ENCODE assay signal across 17 cellular contexts in genomic region chr5:178359738-178360137, GRCh38.
DNase-seq lines count a peak whose midpoint lies in the region; ATAC-seq, FAIRE-seq and TF ChIP-seq lines count a peak whose summit lies in the region.
"Had no signal": no experiment of that assay in that cellular context is flagged by ENCODE, and none has a peak within 500 bp of the region (broad histone marks: within the 10 kb centered on the region; RNA-seq: fewer than 3 reads in every experiment).

No MANE protein-coding gene starts in this region.

- H3K4me1 Mint-ChIP-seq in WTC11 (peaks cover 35% of the 10 kb centered on the region), neural progenitor cell (peaks cover 87% of the 10 kb centered on the region)

- H4K20me1 ChIP-seq in neural progenitor cell (ENCODE audit: low read depth), result peaks cover 5% of the 10 kb centered on the region

- H3K27ac Mint-ChIP-seq in WTC11 (0 out of 2 replicates have a peak overlapping the region, but pooled peaks have one; percentile 29), neural progenitor cell (peak overlapping the region; percentile 80)
- H3K27ac Mint-ChIP-seq: B cell; CD4-positive, alpha-beta memory T cell had no signal

- DNase-seq in WTC11 (ENCODE audit: low spot score), result no peak
- DNase-seq in kidney, result peak; percentile 46
- DNase-seq in neural progenitor cell (ENCODE audit: low spot score), result no peak
- peak; percentile 9 to 38 for DNase-seq in aorta
- DNase-seq in tibial artery, result no peak
- no peak for DNase-seq in T-helper 9 cell
- DNase-seq: C1 segment of cervical spinal cord; CD4-positive, alpha-beta memory T cell; DND-41; GDM1 had no signal

- H3K27me3 ChIP-seq in neural progenitor cell (no peaks in the 10 kb centered on the region), aorta (ENCODE audit: control insufficient read depth in 1 of 2, insufficient read depth in 2 of 2, low read length in 1 of 2) (no peaks in the 10 kb centered on the region), tibial artery (peaks cover 0 to 25% of the 10 kb centered on the region in 2 donors)

- no peak overlapping the region for H2AFZ ChIP-seq in neural progenitor cell (replicated peaks)

- no peak for ATAC-seq in WTC11
- no peak for ATAC-seq in aorta (ENCODE audit: low FRiP score)
- no peak for ATAC-seq in GM21423 (IDR thresholded peaks at IDR 0.05; ENCODE audit: unreplicated experiment)
- ATAC-seq: HCT116 had no signal

- no peak for FAIRE-seq in kidney (lab: Jason Lieb, UNC)
- FAIRE-seq: A204.1, D721Med, GM19239, H54 had no signal

- H3K36me3 ChIP-seq in kidney (ENCODE audit: control insufficient read depth in 1 of 2, insufficient read depth in 2 of 2, low read length in 2 of 2), result no peaks in the 10 kb centered on the region
- H3K36me3 ChIP-seq in neural progenitor cell, result no peaks in the 10 kb centered on the region
- no peaks in the 10 kb centered on the region for H3K36me3 ChIP-seq in aorta (ENCODE audit: control insufficient read depth in 1 of 2, insufficient read depth in 2 of 2, low read length in 1 of 2)
- no peaks in the 10 kb centered on the region for H3K36me3 ChIP-seq in tibial artery

- H3F3A ChIP-seq in neural progenitor cell (ENCODE audit: low read depth), result peaks cover 25% of the 10 kb centered on the region

- TF ChIP-seq CTCF in WTC11 (IDR thresholded peaks at IDR 0.05), result no peak
- no peak for TF ChIP-seq CTCF in kidney (IDR thresholded peaks at IDR 0.05; ENCODE audit: borderline replicate concordance, extremely low read depth, insufficient read depth)
- no peak for TF ChIP-seq CTCF in neural progenitor cell (IDR thresholded peaks at IDR 0.05)
- TF ChIP-seq CTCF in tibial artery (IDR thresholded peaks at IDR 0.05), result no peak

- H3K4me1 ChIP-seq in kidney (ENCODE audit: control insufficient read depth in 1 of 2, insufficient read depth in 1 of 2, low read depth in 1 of 2, low read length in 2 of 2) (peaks cover 0 to 6% of the 10 kb centered on the region in 2 donors), neural progenitor cell (peaks cover 17% of the 10 kb centered on the region), aorta (ENCODE audit: control insufficient read depth in 1 of 2, insufficient read depth in 2 of 2, low read length in 2 of 2) (no peaks in the 10 kb centered on the region), tibial artery (peaks cover 0 to 8% (median 6%) of the 10 kb centered on the region in 4 donors)

- H3K27me3 Mint-ChIP-seq in WTC11 (ENCODE audit: low read depth), result no peaks in the 10 kb centered on the region
- peaks cover 19% of the 10 kb centered on the region for H3K27me3 Mint-ChIP-seq in neural progenitor cell (ENCODE audit: insufficient read depth, low read depth)

- no peak overlapping the region for H3K27ac ChIP-seq in kidney (ENCODE audit: low read depth in 2 of 2, low read length in 2 of 2)
- no peak overlapping the region for H3K27ac ChIP-seq in neural progenitor cell
- no peak overlapping the region for H3K27ac ChIP-seq in aorta (ENCODE audit: low read depth in 1 of 2, low read length in 2 of 2)
- no peak overlapping the region for H3K27ac ChIP-seq in tibial artery

- intact Hi-C loops in kidney (cut with DNase I) (no loop called here), aorta (cut with DNase I) (no loop called here), tibial artery (cut with DNase I; ENCODE audit: low total_unique reads) (no loop called here)

- no peak overlapping the region for H3K9ac ChIP-seq in kidney (ENCODE audit: low read length in 2 of 2)
- H3K9ac ChIP-seq in neural progenitor cell, result no peak overlapping the region

- H3K9me3 Mint-ChIP-seq in WTC11 (peaks cover 9% of the 10 kb centered on the region), neural progenitor cell (no peaks in the 10 kb centered on the region)

- H3K4me3 ChIP-seq in kidney (ENCODE audit: low read length in 2 of 2) (no peak overlapping the region), neural progenitor cell (no peak overlapping the region), aorta (ENCODE audit: low read length in 2 of 2) (no peak overlapping the region), tibial artery (no peak overlapping the region)

- CTCF ChIA-PET in WTC11 (lab: Charles Lee), result interaction anchor here (2.1 kb wide), 1 partner anchor 102 kb away, joined by 10 read pairs; no protein-coding TSS in a partner anchor

- H3K36me3 Mint-ChIP-seq in WTC11, result no peaks in the 10 kb centered on the region
- H3K36me3 Mint-ChIP-seq in neural progenitor cell, result no peaks in the 10 kb centered on the region
- H3K36me3 Mint-ChIP-seq: CD4-positive, alpha-beta memory T cell had no signal

- H3K4me3 Mint-ChIP-seq in WTC11 (no peak overlapping the region), neural progenitor cell (peak overlapping the region; percentile 17)
- H3K4me3 Mint-ChIP-seq: B cell; CD4-positive, alpha-beta memory T cell had no signal

- WGBS in aorta, 2 donors, result 44 to 53% methylated on average over 9 of the region's 9 CpGs

- no peaks in the 10 kb centered on the region for H3K9me3 ChIP-seq in kidney (ENCODE audit: control insufficient read depth in 1 of 2, low read length in 2 of 2)
- H3K9me3 ChIP-seq in neural progenitor cell (ENCODE audit: low read depth), result no peaks in the 10 kb centered on the region
- no peaks in the 10 kb centered on the region for H3K9me3 ChIP-seq in aorta (ENCODE audit: control insufficient read depth, low read length)
- no peaks in the 10 kb centered on the region for H3K9me3 ChIP-seq in tibial artery

- H3K79me2 ChIP-seq in neural progenitor cell (ENCODE audit: low read depth), result no peaks in the 10 kb centered on the region

- no peak overlapping the region for H3K4me2 ChIP-seq in neural progenitor cell

- POLR2A ChIA-PET in WTC11 (lab: Charles Lee), result no interaction called here

TF ChIP-seq in WTC11, 78 proteins besides CTCF, POLR2A, EP300 and RAD21 (continues in another document):
- TF ChIP-seq TEAD4 (CRISPR knock-in tag; IDR thresholded peaks at IDR 0.05) (no peak), SMAD4 (CRISPR knock-in tag; IDR thresholded peaks at IDR 0.05) (no peak), GTF2I (CRISPR knock-in tag; conservative IDR thresholded peaks at IDR 0.05) (no peak), NR3C1 (CRISPR knock-in tag; conservative IDR thresholded peaks at IDR 0.05; ENCODE audit: low read depth) (no peak), ZNF512 (CRISPR knock-in tag; IDR thresholded peaks at IDR 0.05; ENCODE audit: borderline replicate concordance) (no peak), ZNF423 (CRISPR knock-in tag; IDR thresholded peaks at IDR 0.05) (no peak)
- TF ChIP-seq, protein P1, sequence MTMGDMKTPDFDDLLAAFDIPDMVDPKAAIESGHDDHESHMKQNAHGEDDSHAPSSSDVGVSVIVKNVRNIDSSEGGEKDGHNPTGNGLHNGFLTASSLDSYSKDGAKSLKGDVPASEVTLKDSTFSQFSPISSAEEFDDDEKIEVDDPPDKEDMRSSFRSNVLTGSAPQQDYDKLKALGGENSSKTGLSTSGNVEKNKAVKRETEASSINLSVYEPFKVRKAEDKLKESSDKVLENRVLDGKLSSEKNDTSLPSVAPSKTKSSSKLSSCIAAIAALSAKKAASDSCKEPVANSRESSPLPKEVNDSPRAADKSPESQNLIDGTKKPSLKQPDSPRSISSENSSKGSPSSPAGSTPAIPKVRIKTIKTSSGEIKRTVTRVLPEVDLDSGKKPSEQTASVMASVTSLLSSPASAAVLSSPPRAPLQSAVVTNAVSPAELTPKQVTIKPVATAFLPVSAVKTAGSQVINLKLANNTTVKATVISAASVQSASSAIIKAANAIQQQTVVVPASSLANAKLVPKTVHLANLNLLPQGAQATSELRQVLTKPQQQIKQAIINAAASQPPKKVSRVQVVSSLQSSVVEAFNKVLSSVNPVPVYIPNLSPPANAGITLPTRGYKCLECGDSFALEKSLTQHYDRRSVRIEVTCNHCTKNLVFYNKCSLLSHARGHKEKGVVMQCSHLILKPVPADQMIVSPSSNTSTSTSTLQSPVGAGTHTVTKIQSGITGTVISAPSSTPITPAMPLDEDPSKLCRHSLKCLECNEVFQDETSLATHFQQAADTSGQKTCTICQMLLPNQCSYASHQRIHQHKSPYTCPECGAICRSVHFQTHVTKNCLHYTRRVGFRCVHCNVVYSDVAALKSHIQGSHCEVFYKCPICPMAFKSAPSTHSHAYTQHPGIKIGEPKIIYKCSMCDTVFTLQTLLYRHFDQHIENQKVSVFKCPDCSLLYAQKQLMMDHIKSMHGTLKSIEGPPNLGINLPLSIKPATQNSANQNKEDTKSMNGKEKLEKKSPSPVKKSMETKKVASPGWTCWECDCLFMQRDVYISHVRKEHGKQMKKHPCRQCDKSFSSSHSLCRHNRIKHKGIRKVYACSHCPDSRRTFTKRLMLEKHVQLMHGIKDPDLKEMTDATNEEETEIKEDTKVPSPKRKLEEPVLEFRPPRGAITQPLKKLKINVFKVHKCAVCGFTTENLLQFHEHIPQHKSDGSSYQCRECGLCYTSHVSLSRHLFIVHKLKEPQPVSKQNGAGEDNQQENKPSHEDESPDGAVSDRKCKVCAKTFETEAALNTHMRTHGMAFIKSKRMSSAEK (CRISPR knock-in tag; IDR thresholded peaks at IDR 0.05; ENCODE audit: borderline replicate concordance), result no peak
- TF ChIP-seq, protein P2, sequence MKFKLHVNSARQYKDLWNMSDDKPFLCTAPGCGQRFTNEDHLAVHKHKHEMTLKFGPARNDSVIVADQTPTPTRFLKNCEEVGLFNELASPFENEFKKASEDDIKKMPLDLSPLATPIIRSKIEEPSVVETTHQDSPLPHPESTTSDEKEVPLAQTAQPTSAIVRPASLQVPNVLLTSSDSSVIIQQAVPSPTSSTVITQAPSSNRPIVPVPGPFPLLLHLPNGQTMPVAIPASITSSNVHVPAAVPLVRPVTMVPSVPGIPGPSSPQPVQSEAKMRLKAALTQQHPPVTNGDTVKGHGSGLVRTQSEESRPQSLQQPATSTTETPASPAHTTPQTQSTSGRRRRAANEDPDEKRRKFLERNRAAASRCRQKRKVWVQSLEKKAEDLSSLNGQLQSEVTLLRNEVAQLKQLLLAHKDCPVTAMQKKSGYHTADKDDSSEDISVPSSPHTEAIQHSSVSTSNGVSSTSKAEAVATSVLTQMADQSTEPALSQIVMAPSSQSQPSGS (CRISPR knock-in tag; IDR thresholded peaks at IDR 0.05; ENCODE audit: borderline replicate concordance, low read depth), result no peak

Comparison
In these comparisons a context has a peak if more than half of its experiments do, and no peak if none do; other contexts are left out.
1. DNase-seq: peak in kidney (single experiment) and aorta (2 of 2); none in WTC11 (single experiment), neural progenitor cell (single experiment), tibial artery (0 of 2) and T-helper 9 cell (single experiment).